ENCODE assay signal across 30 cellular contexts in genomic region chr9:98641675-98642074, GRCh38.
"Had no signal": no experiment of that assay in that cellular context is flagged by ENCODE, and none has a peak within 500 bp of the region (broad histone marks: within the 10 kb centered on the region; RNA-seq: fewer than 3 reads in every experiment).

No MANE protein-coding gene starts in this region.

- H3K4me1 Mint-ChIP-seq: immature natural killer cell; mesothelial cell of epicardium; naive B cell; natural killer cell; nephron progenitor cell; neural progenitor cell; stimulated activated naive B cell treated with anti-CD40 and anti-IgM and Interleukin-4, amounts not matched to agents 10 μg/mL and 1 μg/mL and 100 μg/mL, for 72 hours had no signal

- H3K4me3 ChIP-seq: left ventricle myocardium inferior, lung, neural progenitor cell, ovary, right atrium auricular region, right lobe of liver, skin epidermis, stomach, testis, thyroid gland, transverse colon, upper lobe of left lung, vagina had no signal

- FAIRE-seq: islet of Langerhans, kidney had no signal

- H3K9me3 Mint-ChIP-seq: immature natural killer cell, mesothelial cell of epicardium, natural killer cell, neural progenitor cell had no signal

- H3K27ac ChIP-seq: left ventricle myocardium inferior, neural progenitor cell, ovary, right atrium auricular region, right lobe of liver, skin epidermis, stomach, testis, thyroid gland, transverse colon, upper lobe of left lung, vagina had no signal

- H3K27ac Mint-ChIP-seq: immature natural killer cell; mesothelial cell of epicardium; natural killer cell; nephron progenitor cell; neural progenitor cell; progenitor cell of endocrine pancreas; stimulated activated naive B cell treated with anti-CD40 and anti-IgM and Interleukin-4, amounts not matched to agents 10 μg/mL and 1 μg/mL and 100 μg/mL, for 72 hours had no signal

- H3K4me3 Mint-ChIP-seq: immature natural killer cell; mesothelial cell of epicardium; naive B cell; natural killer cell; nephron progenitor cell; neural progenitor cell; stimulated activated naive B cell treated with anti-CD40 and anti-IgM and Interleukin-4, amounts not matched to agents 10 μg/mL and 1 μg/mL and 100 μg/mL, for 72 hours had no signal

- H3K36me3 ChIP-seq: left ventricle myocardium inferior, neural progenitor cell, ovary, right atrium auricular region, right lobe of liver, stomach, thyroid gland, transverse colon, upper lobe of left lung, vagina had no signal

- ATAC-seq: left colon; natural killer cell; right lobe of liver; stimulated activated naive B cell treated with anti-CD40 and anti-IgM and Interleukin-4, amounts not matched to agents 10 μg/mL and 1 μg/mL and 100 μg/mL, for 72 hours; stimulated activated naive CD8-positive, alpha-beta T cell treated with anti-CD3 and anti-CD28 coated beads, Interleukin-15, Interleukin-2, amounts not matched to agents 100 U/mL and 50 U/mL, for 24 hours had no signal

- H3K9me3 ChIP-seq: left ventricle myocardium inferior, ovary, right atrium auricular region, right lobe of liver, stomach, testis, thyroid gland, transverse colon, upper lobe of left lung, vagina had no signal

- H3K27me3 ChIP-seq: neural progenitor cell, ovary, right atrium auricular region, right lobe of liver, stomach, testis, thyroid gland, transverse colon, upper lobe of left lung, vagina had no signal

- H3K36me3 Mint-ChIP-seq: immature natural killer cell; mesothelial cell of epicardium; naive B cell; natural killer cell; neural progenitor cell; stimulated activated naive B cell treated with anti-CD40 and anti-IgM and Interleukin-4, amounts not matched to agents 10 μg/mL and 1 μg/mL and 100 μg/mL, for 72 hours had no signal

- DNase-seq: hippocampal formation; immature natural killer cell; kidney; left colon; left ventricle myocardium inferior; mesendoderm; naive B cell; natural killer cell; nephron progenitor cell; ovary; right lobe of liver; stimulated activated CD4-positive, alpha-beta T cell treated with anti-CD3 and anti-CD28 coated beads, Interleukin-12 subunit alpha, Interleukin-12 subunit beta, amount 100 ng/mL, for 4 hours; stimulated activated CD4-positive, alpha-beta T cell treated with anti-CD3 and anti-CD28 coated beads, Interleukin-15, amount 100 ng/mL, for 24 hours; stimulated activated CD4-positive, alpha-beta T cell treated with anti-CD3 and anti-CD28 coated beads, Interleukin-2, amount 100 ng/mL, for 24 hours; stimulated activated CD4-positive, alpha-beta T cell treated with anti-CD3 and anti-CD28 coated beads, Interleukin-4, amount 100 ng/mL, for 1 hour; stimulated activated naive B cell treated with anti-CD40 and anti-IgM and Interleukin-4, amounts not matched to agents 10 μg/mL and 1 μg/mL and 100 μg/mL, for 72 hours; stimulated activated naive CD8-positive, alpha-beta T cell treated with anti-CD3 and anti-CD28 coated beads, Interleukin-15, Interleukin-2, amounts not matched to agents 100 U/mL and 50 U/mL, for 24 hours; stomach; testis; thyroid gland; transverse colon; upper lobe of left lung had no signal

- H3K4me1 ChIP-seq: left ventricle myocardium inferior, neural progenitor cell, right atrium auricular region, right lobe of liver, stomach, testis, thyroid gland, transverse colon, upper lobe of left lung, vagina had no signal
